Comparison of ENCODE assay signal across 1 cellular context in the genomic region with DNA sequence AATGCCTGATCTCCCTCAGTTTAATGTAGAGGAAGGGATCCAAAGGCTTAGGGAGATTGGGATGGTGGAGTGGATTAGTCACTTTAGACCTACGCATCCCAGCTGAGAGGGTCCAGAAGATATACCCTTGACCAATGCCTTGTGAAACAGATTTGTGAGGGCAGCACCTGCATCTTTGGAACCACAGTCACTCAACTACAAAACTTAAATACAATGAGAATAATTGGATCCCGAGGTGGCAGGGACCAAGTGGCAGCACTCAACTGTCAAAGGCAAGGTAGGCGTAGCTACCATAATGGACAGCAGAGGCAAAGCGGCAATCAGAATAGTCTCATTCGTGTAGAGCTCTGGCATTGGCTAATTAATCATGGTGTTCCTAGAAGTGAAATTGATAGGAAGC. TPM values are rescaled to one million over a fixed set of nuclear protein-coding genes. Genes with fewer than 3 reads are reported as not detected.
"Had no signal": no experiment of that assay in that cellular context is flagged by ENCODE, and none has a peak within 500 bp of the region (broad histone marks: within the 10 kb centered on the region; RNA-seq: fewer than 3 reads in every experiment).

No MANE protein-coding gene starts in this region.

RNA-seq across cellular contexts. Expression of a gene that starts 20.3 kb away (rescaled TPM):
- total RNA-seq: G401 had no signal
